In the genomic region with DNA sequence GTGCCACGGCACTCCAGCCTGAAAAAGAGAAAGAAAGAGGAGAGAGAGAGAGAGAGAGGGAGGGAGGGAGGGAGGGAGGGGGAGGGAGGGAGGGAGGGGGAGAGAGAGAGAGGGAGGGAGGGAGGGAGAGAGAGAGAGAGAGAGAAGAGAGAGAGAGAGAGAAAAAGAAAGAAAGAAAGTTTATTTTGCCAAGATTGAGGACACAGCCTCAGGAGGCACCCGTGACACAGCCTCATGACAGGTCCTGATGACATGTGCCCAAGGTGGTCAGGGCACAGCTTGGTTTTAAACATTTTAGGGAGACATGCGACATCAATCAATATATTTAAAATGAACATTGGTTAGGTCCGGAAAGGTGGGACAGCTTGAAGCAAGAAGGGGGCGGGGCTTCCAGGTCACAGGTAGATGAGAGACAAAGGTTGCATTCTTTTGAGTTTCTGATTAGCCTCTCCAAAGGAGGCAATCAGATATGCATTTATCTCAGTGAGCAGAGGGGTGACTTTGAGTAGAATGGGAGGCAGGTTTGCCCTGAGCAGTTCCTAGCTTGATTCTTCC, we compare ENCODE assay signal across 11 cellular contexts. TPM values are rescaled to one million over a fixed set of nuclear protein-coding genes. Genes with fewer than 3 reads are reported as not detected.
DNase-seq lines count a peak whose midpoint lies in the region; ATAC-seq and TF ChIP-seq lines count a peak whose summit lies in the region.
"Not testable (repeated sequence)": the region's sequence is repeated elsewhere in the genome, so short reads cannot be mapped to it uniquely, and the experiment has no call there.
"Had no signal": no experiment of that assay in that cellular context is flagged by ENCODE, and none has a peak within 500 bp of the region (broad histone marks: within the 10 kb centered on the region; RNA-seq: fewer than 3 reads in every experiment).

No MANE protein-coding gene starts in this region.

- not testable (repeated sequence) for H3K36me3 ChIP-seq in HCT116 (ENCODE audit: control insufficient read depth in 1 of 2, insufficient read depth in 2 of 2, low read length in 2 of 2); RWPE2 (ENCODE audit: low read depth); muscle layer of duodenum (ENCODE audit: control insufficient read depth in 1 of 2, insufficient read depth in 2 of 2, low read length in 2 of 2); transverse colon

- POLR2A ChIA-PET in HCT116 (lab: Charles Lee), result interaction anchor here (0.9 to 4.8 kb wide), 6 partner anchors 13 to 114 kb away, joined by 3 to 51 read pairs (median 6); a partner anchor contains a TSS
- POLR2A ChIA-PET in MCF 10A (lab: Yijun Ruan, JAX), result interaction anchor here (0.5 to 36.1 kb wide), 12 partner anchors 9 to 519 kb away, joined by 3 to 2106 read pairs (median 4); a partner anchor contains a TSS

- not testable (repeated sequence) for H3K79me2 ChIP-seq in HCT116 (ENCODE audit: insufficient read depth, low read length)

- in situ Hi-C loops in transverse colon (cut with MboI; ENCODE audit: low pct_ligation_motif_present in 1 of 4, low pct_unique_long_range_greater_than_20kb in 1 of 4, low sequenced_read_pairs in 3 of 4), result loop anchor here in 3 of 4 donors (25.0 kb wide), 2 partner anchors 217 to 467 kb away; a partner anchor contains a TSS

- not testable (repeated sequence) for H3K4me3 Mint-ChIP-seq in MCF 10A (ENCODE audit: unreplicated experiment)

- not testable (repeated sequence) for ATAC-seq in HCT116; RWPE2 (ENCODE audit: low read depth); left lobe of liver

- H3K9me2 ChIP-seq in HCT116 (ENCODE audit: insufficient read depth), result not testable (repeated sequence)

- RAD21 ChIA-PET in HCT116 (lab: Charles Lee; ENCODE audit: low non-redundant PET in 1 of 2, low total read pairs in 2 of 2, uncharacterized antibody in 2 of 2, unreplicated experiment in 2 of 2), result not testable (repeated sequence)

- 56 to 71% methylated on average over 5 of the region's 5 CpGs for WGBS in transverse colon (ENCODE audit: low coverage in 1 of 2), 2 donors

- peak overlapping the region; percentile 49 for H3K4me2 ChIP-seq in HCT116 (ENCODE audit: low read length)

- intact Hi-C loops in HCT116 (cut with micrococcal nuclease); MCF 10A (cut with micrococcal nuclease); transverse colon (cut with DNase I; ENCODE audit: low total_unique reads): not testable (repeated sequence)

- H3K27ac ChIP-seq in HCT116 (ENCODE audit: low read depth, low read length), result not testable (repeated sequence)
- H3K27ac ChIP-seq in RWPE2 (ENCODE audit: poor library complexity, severe bottlenecking) (peak overlapping the region; percentile 41), muscle layer of duodenum (ENCODE audit: low read length) (peak overlapping the region; percentile 45), transverse colon (peak overlapping the region; percentile 43 to 63 (median 60))

- not testable (repeated sequence) for H3K27me3 Mint-ChIP-seq in MCF 10A (ENCODE audit: insufficient read depth, unreplicated experiment)

- H3K27ac Mint-ChIP-seq in MCF 10A (ENCODE audit: low read depth, unreplicated experiment), result peak overlapping the region; percentile 37

- not testable (repeated sequence) for H3K36me3 Mint-ChIP-seq in MCF 10A (ENCODE audit: insufficient read depth, unreplicated experiment)

- not testable (repeated sequence) for H4K20me1 ChIP-seq in HCT116 (ENCODE audit: insufficient read depth)

- not testable (repeated sequence) for TF ChIP-seq CTCF in HCT116 (IDR thresholded peaks at IDR 0.05 in 2 of 3, conservative IDR thresholded peaks at IDR 0.05 in 1 of 3; ENCODE audit: borderline replicate concordance in 1 of 3, insufficient read depth in 1 of 3, low read depth in 2 of 3, low read length in 2 of 3); RWPE2 (IDR thresholded peaks at IDR 0.05; ENCODE audit: poor library complexity, severe bottlenecking); MCF 10A (IDR thresholded peaks at IDR 0.05; ENCODE audit: unreplicated experiment); transverse colon (IDR thresholded peaks at IDR 0.05)

- CTCF ChIA-PET in HCT116 (lab: Charles Lee) (interaction anchor here (1.3 to 2.7 kb wide), 3 partner anchors 9 to 48 kb away, joined by 6 to 20 read pairs (median 8); no protein-coding TSS in a partner anchor), MCF 10A (lab: Yijun Ruan, JAX) (interaction anchor here (0.6 to 4.2 kb wide), 14 partner anchors 10 to 167 kb away, joined by 3 to 53 read pairs (median 6); a partner anchor contains a TSS)

- peaks cover 28% of the 10 kb centered on the region for H3K4me1 Mint-ChIP-seq in MCF 10A (ENCODE audit: insufficient read depth, unreplicated experiment)

- H3K4me3 ChIP-seq in HCT116 (replicated peaks in 1 of 2; ENCODE audit: low read depth in 1 of 2, low read length in 2 of 2); RWPE2 (ENCODE audit: severe bottlenecking); muscle layer of duodenum (ENCODE audit: low read depth in 1 of 2, low read length in 2 of 2); transverse colon: not testable (repeated sequence)

- H3K9ac ChIP-seq in HCT116 (ENCODE audit: low read length), result 0 out of 2 replicates have a peak overlapping the region, but pooled peaks have one; percentile 24

- BruUV-seq in HCT116 (replicated peaks; lab: Mats Ljungman, UMichigan); MCF 10A (replicated peaks; lab: Mats Ljungman, UMichigan): not testable (repeated sequence)

- H3K27me3 ChIP-seq in HCT116 (ENCODE audit: insufficient read depth, low read length); RWPE2 (ENCODE audit: insufficient read depth, poor library complexity, severe bottlenecking); muscle layer of duodenum (ENCODE audit: low read depth, low read length); transverse colon: not testable (repeated sequence)

- not testable (repeated sequence) for H3K9me3 ChIP-seq in HCT116 (ENCODE audit: control insufficient read depth in 1 of 2, insufficient read depth in 1 of 2, low read depth in 1 of 2, low read length in 2 of 2); RWPE2 (ENCODE audit: severe bottlenecking); muscle layer of duodenum (ENCODE audit: control insufficient read depth in 1 of 2, low read length in 2 of 2); transverse colon

- H3K4me1 ChIP-seq in HCT116 (ENCODE audit: control insufficient read depth in 1 of 2, insufficient read depth in 2 of 2, low read length in 2 of 2), result peaks cover 29 to 35% of the 10 kb centered on the region in 2 experiments
- H3K4me1 ChIP-seq in RWPE2 (ENCODE audit: insufficient read depth, poor library complexity, severe bottlenecking), result peaks cover 24% of the 10 kb centered on the region
- H3K4me1 ChIP-seq in muscle layer of duodenum (ENCODE audit: control insufficient read depth in 1 of 2, insufficient read depth in 2 of 2, low read length in 2 of 2), result not testable (repeated sequence)
- peaks cover 10 to 20% (median 13%) of the 10 kb centered on the region in 4 donors for H3K4me1 ChIP-seq in transverse colon

- TF ChIP-seq EP300 in transverse colon (IDR thresholded peaks at IDR 0.05; ENCODE audit: low read depth), result not testable (repeated sequence)

- peak overlapping the region; percentile 54 for H2AFZ ChIP-seq in HCT116 (ENCODE audit: low read depth, low read length, poor library complexity, severe bottlenecking)

- not testable (repeated sequence) for DNase-seq in HCT116 (ENCODE audit: low read depth, low spot score); RWPE2 (ENCODE audit: low spot score); MCF 10A (ENCODE audit: unreplicated experiment)
- DNase-seq in left lobe of liver (ENCODE audit: low spot score) (peak; percentile 38), transverse colon (peak; percentile 81)

- not testable (repeated sequence) for TF ChIP-seq POLR2A in HCT116 (IDR thresholded peaks at IDR 0.05; ENCODE audit: borderline replicate concordance, extremely low read depth, insufficient read depth, insufficient read length); transverse colon (IDR thresholded peaks at IDR 0.05)

- TF ChIP-seq RAD21 in HCT116 (IDR thresholded peaks at IDR 0.05; ENCODE audit: low read depth), result not testable (repeated sequence)

- not testable (repeated sequence) for H3K9me3 Mint-ChIP-seq in MCF 10A (ENCODE audit: unreplicated experiment)

RNA-seq across cellular contexts. Expression of a gene that starts 15.6 kb away (rescaled TPM):
- total RNA-seq in HCT116 (2021; ENCODE audit: unreplicated experiment), result 1,633 TPM
- polyA plus RNA-seq in HCT116 (2012), result 3,046 and 3,157 TPM in 2 replicates
- 2,571 and 2,904 TPM in 2 replicates for total RNA-seq in MCF 10A (2022)
- 13.9 TPM for total RNA-seq in left lobe of liver
- total RNA-seq in transverse colon, result 100 to 1,000 TPM; 219 to 881 (median 433) TPM

RNA-seq across cellular contexts. Expression of a gene that starts 20.5 kb away (rescaled TPM):
- total RNA-seq in HCT116 (2021; ENCODE audit: unreplicated experiment), result 6.0 TPM
- polyA plus RNA-seq in HCT116 (2012), result 4.3 and 5.1 TPM in 2 replicates
- not detected in 2 replicates for total RNA-seq in MCF 10A (2022)
- total RNA-seq in left lobe of liver, result not detected
- total RNA-seq in transverse colon, result not detected
- total RNA-seq: Right ventricle myocardium inferior, SK-MEL-5 had no signal

RNA-seq across cellular contexts. Expression of a gene that starts 25.4 kb away (rescaled TPM):
- total RNA-seq in HCT116 (2021; ENCODE audit: unreplicated experiment), result 384 TPM
- 374 and 390 TPM in 2 replicates for polyA plus RNA-seq in HCT116 (2012)
- total RNA-seq in MCF 10A (2022), result 27.2 and 60.7 TPM in 2 replicates
- total RNA-seq in left lobe of liver, result 7.1 TPM
- total RNA-seq in transverse colon, result 100 to 1,000 TPM in 1 of 4 donors, 10 to 100 TPM in 3; 40.8 to 138 (median 78.6) TPM
- total RNA-seq: SK-MEL-5 had no signal

RNA-seq across cellular contexts. Expression of a gene that starts 28.8 kb away (rescaled TPM):
- 4.2 TPM for total RNA-seq in HCT116 (2021; ENCODE audit: unreplicated experiment)
- polyA plus RNA-seq in HCT116 (2012), result 5.2 and 7.9 TPM in 2 replicates
- 85.7 and 90.0 TPM in 2 replicates for total RNA-seq in MCF 10A (2022)
- total RNA-seq in left lobe of liver, result not detected
- under 1 TPM in 1 of 4 donors, not detected in 3; 0.64 TPM for total RNA-seq in transverse colon
- total RNA-seq: CD4-positive, alpha-beta memory T cell; GM12878 had no signal
- polyA plus RNA-seq: CD4-positive, alpha-beta memory T cell; IgD-negative memory B cell had no signal

RNA-seq across cellular contexts. Expression of a gene that starts 45.4 kb away (rescaled TPM):
- total RNA-seq in HCT116 (2021; ENCODE audit: unreplicated experiment), result 24.8 TPM
- polyA plus RNA-seq in HCT116 (2012), result 62.5 and 80.9 TPM in 2 replicates
- 5,064 and 5,163 TPM in 2 replicates for total RNA-seq in MCF 10A (2022)
- 0.55 TPM for total RNA-seq in left lobe of liver
- total RNA-seq in transverse colon, result 1 to 10 TPM in 1 of 4 donors, not detected in 3; 2.2 TPM
- polyA plus RNA-seq: IgD-negative memory B cell had no signal

Comparison
In these comparisons a context has a peak if more than half of its experiments do, and no peak if none do; other contexts are left out.
1. RNA of a gene that starts 15.6 kb away (total RNA-seq): 2,571 to 2,904 TPM in MCF 10A, 1,633 TPM in HCT116 (single experiment) and 219 to 881 TPM in transverse colon; 13.9 TPM in left lobe of liver (single experiment); every median in the first group is over 10 times any median in the second.